ENCODE assay signal across 11 cellular contexts in the genomic region with DNA sequence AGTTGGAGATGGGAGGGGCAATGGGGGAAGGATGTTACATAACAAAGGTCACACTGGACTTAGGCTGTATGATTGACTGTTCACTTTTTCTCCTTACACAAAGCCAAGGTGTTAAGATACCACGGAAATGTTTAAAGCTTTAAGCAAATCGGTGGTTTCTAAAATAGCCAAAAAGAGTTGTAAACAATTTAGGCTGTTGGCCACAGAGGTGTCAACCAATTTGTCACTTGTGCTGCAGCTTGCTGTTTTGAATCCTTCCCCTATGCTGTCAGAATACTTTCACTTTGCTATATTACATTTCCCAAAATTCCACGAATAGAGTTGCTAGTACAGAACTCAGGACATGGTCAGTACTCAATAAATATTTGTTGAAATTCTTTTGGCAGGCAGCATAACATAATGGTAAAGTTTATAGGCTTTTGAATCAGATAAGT.
DNase-seq lines count a peak whose midpoint lies in the region; ATAC-seq and TF ChIP-seq lines count a peak whose summit lies in the region.
"Had no signal": no experiment of that assay in that cellular context is flagged by ENCODE, and none has a peak within 500 bp of the region (broad histone marks: within the 10 kb centered on the region; RNA-seq: fewer than 3 reads in every experiment).

No MANE protein-coding gene starts in this region.

- WGBS in heart right ventricle, 2 donors = 23 to 31% methylated on average over 3 of the region's 3 CpGs

- TF ChIP-seq CTCF in GM06990 (IDR thresholded peaks at IDR 0.05; ENCODE audit: insufficient read depth, low read length, poor library complexity, severe bottlenecking) (no peak), heart right ventricle (IDR thresholded peaks at IDR 0.05) (no peak), colonic mucosa (IDR thresholded peaks at IDR 0.05) (no peak)

- H3K36me3 ChIP-seq in GM06990 (ENCODE audit: control insufficient read depth, insufficient read depth, low read length) (no peaks in the 10 kb centered on the region; the same call in 1 of the 2 replicates), heart right ventricle (peaks cover 0 to 66% (median 21%) of the 10 kb centered on the region in 9 donors), colonic mucosa (no peaks in the 10 kb centered on the region)

- intact Hi-C loops in heart right ventricle (cut with DNase I) (no loop called here), colonic mucosa (cut with DNase I) (no loop called here)

- H3K9me3 ChIP-seq in heart right ventricle = peaks cover 0 to 8% (median 0%) of the 10 kb centered on the region in 11 donors
- H3K9me3 ChIP-seq in colonic mucosa = no peaks in the 10 kb centered on the region

- no peak overlapping the region for H3K9ac ChIP-seq in colonic mucosa (ENCODE audit: low read depth in 2 of 2, low read length in 2 of 2)

- DNase-seq in GM06990 (ENCODE audit: extremely low read depth, insufficient read length) = peak; percentile 32
- DNase-seq in heart right ventricle = no peak
- no peak for DNase-seq in activated CD8-positive, alpha-beta memory T cell treated with anti-CD3 and anti-CD28 coated beads for 24 hours
- DNase-seq in GM19240 (ENCODE audit: insufficient read length, low spot score) = no peak
- DNase-seq in hippocampal formation (lab: John Stamatoyannopoulos, UW) = no peak
- DNase-seq in colonic mucosa = no peak
- DNase-seq: activated T-cell treated with anti-CD3 and anti-CD28 coated beads, Interleukin-2, amount 50 U/mL, for 1 hour; AML-193; glutamatergic neuron had no signal

- no peaks in the 10 kb centered on the region for H3K27me3 ChIP-seq in GM06990 (replicated peaks; ENCODE audit: control insufficient read depth, insufficient read depth, low read length)
- H3K27me3 ChIP-seq in heart right ventricle = no peaks in the 10 kb centered on the region
- H3K27me3 ChIP-seq in colonic mucosa = no peaks in the 10 kb centered on the region

- H3K4me3 ChIP-seq in GM06990 (replicated peaks; ENCODE audit: low read depth, low read length) (no peak overlapping the region), heart right ventricle (peak overlapping the region in 1 of 10 donors; percentile 17), colonic mucosa (no peak overlapping the region)

- ATAC-seq in GM19328 (IDR thresholded peaks at IDR 0.05; ENCODE audit: unreplicated experiment) = peak; percentile 60
- peak; percentile 59 for ATAC-seq in HG03066 (IDR thresholded peaks at IDR 0.05; ENCODE audit: low read depth, unreplicated experiment)
- ATAC-seq in heart right ventricle = peak in 4 of 8 donors; percentile 40 to 64 (median 60)

- H3K4me1 ChIP-seq in heart right ventricle (peaks cover 0 to 17% (median 11%) of the 10 kb centered on the region in 9 donors), colonic mucosa (no peaks in the 10 kb centered on the region)

- H3K27ac ChIP-seq in heart right ventricle (peak overlapping the region in 7 of 10 donors; percentile 13 to 71 (median 45)), colonic mucosa (no peak overlapping the region)
